Comparison of ENCODE assay signal across 14 cellular contexts in the genomic region with DNA sequence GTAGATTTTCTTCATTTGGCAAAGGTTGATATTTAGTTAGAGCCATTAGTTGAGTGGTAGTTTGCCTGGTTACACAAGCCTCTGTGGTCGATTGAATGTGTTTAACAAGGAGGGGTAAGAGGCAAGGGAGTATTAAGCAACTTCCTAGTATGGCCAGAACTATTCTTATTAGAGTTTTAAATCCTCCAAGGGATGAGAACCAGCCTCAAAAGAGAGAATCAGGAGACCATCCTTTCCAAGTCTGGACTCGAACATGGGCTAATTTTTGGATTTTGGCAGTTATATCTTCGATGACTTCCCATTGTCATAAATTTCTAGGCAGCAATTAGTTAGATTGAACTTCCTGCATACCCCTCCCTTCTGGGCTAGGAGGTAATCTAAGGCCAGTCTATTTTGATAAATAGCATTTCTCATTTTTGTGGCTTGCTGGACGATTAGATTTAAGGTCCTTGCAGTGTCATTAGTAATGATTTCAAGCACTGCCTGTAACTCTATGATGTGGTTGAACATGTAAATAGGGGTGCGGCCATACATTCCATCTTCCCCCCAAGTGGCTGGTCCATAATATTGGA.
DNase-seq lines count a peak whose midpoint lies in the region; ATAC-seq and TF ChIP-seq lines count a peak whose summit lies in the region.
"Had no signal": no experiment of that assay in that cellular context is flagged by ENCODE, and none has a peak within 500 bp of the region (broad histone marks: within the 10 kb centered on the region; RNA-seq: fewer than 3 reads in every experiment).

No MANE protein-coding gene starts in this region.

- TF ChIP-seq CTCF in PC-9 (conservative IDR thresholded peaks at IDR 0.05) (no peak), fibroblast of the aortic adventitia (IDR thresholded peaks at IDR 0.05; ENCODE audit: insufficient read depth, low read length) (no peak), ovary (IDR thresholded peaks at IDR 0.05) (no peak)
- TF ChIP-seq CTCF in activated CD8-positive, alpha-beta T cell treated with anti-CD3 and anti-CD28 coated beads for 36 hours (IDR thresholded peaks at IDR 0.05): no peak

- POLR2A ChIA-PET in PC-9 (lab: Charles Lee; ENCODE audit: unreplicated experiment): interaction anchor here (0.7 kb wide), 1 partner anchor 133 kb away, joined by 4 read pairs; no protein-coding TSS in a partner anchor
- POLR2A ChIA-PET in activated CD8-positive, alpha-beta T cell treated with anti-CD3 and anti-CD28 coated beads for 36 hours (lab: Charles Lee): no interaction called here

- no peak overlapping the region for H3K9ac ChIP-seq in BLaER1 treated with 17β-estradiol and CSF1 and Interleukin-3, amounts not matched to agents 10 nM and 100 nM

- no peak overlapping the region for H3K4me3 ChIP-seq in BLaER1 treated with 17β-estradiol and CSF1 and Interleukin-3, amounts not matched to agents 10 nM and 100 nM
- no peak overlapping the region for H3K4me3 ChIP-seq in PC-9
- no peak overlapping the region for H3K4me3 ChIP-seq in fibroblast of the aortic adventitia (ENCODE audit: low read depth, low read length)
- H3K4me3 ChIP-seq in ovary: no peak overlapping the region
- H3K4me3 ChIP-seq: colonic mucosa had no signal

- in situ Hi-C loops in ACHN (cut with HindIII; ENCODE audit: low pct_ligation_motif_present, low pct_unique_long_range_greater_than_20kb, low sequenced_read_pairs): no loop called here

- H3K27ac Mint-ChIP-seq in activated CD8-positive, alpha-beta T cell treated with anti-CD3 and anti-CD28 coated beads for 36 hours: no peak overlapping the region
- H3K27ac Mint-ChIP-seq: activated T-helper 1 cell treated with anti-CD3 and anti-CD28 coated beads, Interleukin-12 subunit alpha, Interleukin-12 subunit beta, Interleukin-2, Interleukin-4 antibody, amounts not matched to agents 30 ng/mL and 10 ng/mL and 1 ng/mL, durations not matched to agents 14 hours and 24 hours and 36 hours had no signal

- no peak for TF ChIP-seq EP300 in ovary (IDR thresholded peaks at IDR 0.05)

- CTCF ChIA-PET in PC-9 (lab: Charles Lee): interaction anchor here (0.7 to 1.0 kb wide), 2 partner anchors 118 to 584 kb away, joined by 3 read pairs; no protein-coding TSS in a partner anchor
- CTCF ChIA-PET in activated CD8-positive, alpha-beta T cell treated with anti-CD3 and anti-CD28 coated beads for 36 hours (lab: Charles Lee): no interaction called here

- peaks cover 35% of the 10 kb centered on the region for H3F3A ChIP-seq in PC-9 (ENCODE audit: insufficient read depth, low read depth)

- H3K79me2 ChIP-seq in PC-9 (ENCODE audit: low read depth): no peaks in the 10 kb centered on the region

- peak overlapping the region in 6 of 11 experiments; percentile 18 to 52 (median 32); a peak in 7 of 22 replicates for H3K27ac ChIP-seq in BLaER1 treated with 17β-estradiol and CSF1 and Interleukin-3, amounts not matched to agents 10 nM and 100 nM
- H3K27ac ChIP-seq in PC-9 (peak overlapping the region; percentile 70), ovary (peak overlapping the region; percentile 8 to 87)
- H3K27ac ChIP-seq: colonic mucosa had no signal

- H2AFZ ChIP-seq in PC-9: no peak overlapping the region

- DNase-seq in PC-9: peak; percentile 24 to 71
- peak; percentile 96 for DNase-seq in fibroblast of the aortic adventitia (ENCODE audit: low read depth)
- no peak for DNase-seq in ovary
- DNase-seq in ACHN: no peak
- DNase-seq in activated CD8-positive, alpha-beta T cell treated with anti-CD3 and anti-CD28 coated beads for 36 hours: no peak
- DNase-seq: CD4-positive, CD25-positive, alpha-beta regulatory T cell; colonic mucosa; NCI-H1436 treated with DMSO at 0.1 percent for 48 hours; NK-92 treated with Interleukin-12 subunit alpha and Interleukin-12 subunit beta, amount 100 ng/mL, for 24 hours; occipital lobe had no signal

- intact Hi-C loops in PC-9 (cut with micrococcal nuclease; ENCODE audit: unreplicated experiment): loop anchor here (1.0 to 10.0 kb wide), 6 partner anchors 61 to 506 kb away; no protein-coding TSS in a partner anchor
- intact Hi-C loops in ovary (cut with DNase I): no loop called here
- intact Hi-C loops in activated CD8-positive, alpha-beta T cell treated with anti-CD3 and anti-CD28 coated beads for 36 hours (cut with micrococcal nuclease): no loop called here

- peaks cover 0 to 35% (median 21%) of the 10 kb centered on the region in 10 experiments; a peak in 15 of 20 replicates for H3K4me1 ChIP-seq in BLaER1 treated with 17β-estradiol and CSF1 and Interleukin-3, amounts not matched to agents 10 nM and 100 nM
- H3K4me1 ChIP-seq in PC-9 (replicated peaks; ENCODE audit: insufficient read depth) (peaks cover 45% of the 10 kb centered on the region), ovary (ENCODE audit: insufficient read depth) (peaks cover 10% of the 10 kb centered on the region)
- H3K4me1 ChIP-seq: colonic mucosa had no signal

- peak overlapping the region in 7 of 11 experiments; percentile 8 to 46 (median 33); a peak in 10 of 22 replicates for H3K4me2 ChIP-seq in BLaER1 treated with 17β-estradiol and CSF1 and Interleukin-3, amounts not matched to agents 10 nM and 100 nM
- peak overlapping the region; percentile 18 for H3K4me2 ChIP-seq in PC-9

- no peak overlapping the region for H3K4me3 Mint-ChIP-seq in activated CD8-positive, alpha-beta T cell treated with anti-CD3 and anti-CD28 coated beads for 36 hours
- H3K4me3 Mint-ChIP-seq: activated T-helper 1 cell treated with anti-CD3 and anti-CD28 coated beads, Interleukin-12 subunit alpha, Interleukin-12 subunit beta, Interleukin-2, Interleukin-4 antibody, amounts not matched to agents 30 ng/mL and 10 ng/mL and 1 ng/mL, durations not matched to agents 14 hours and 24 hours and 36 hours had no signal

- ATAC-seq in HG02759 (IDR thresholded peaks at IDR 0.05; ENCODE audit: unreplicated experiment): no peak
- no peak for ATAC-seq in activated CD4-positive, CD25-positive, alpha-beta regulatory T cell treated with anti-CD3 and anti-CD28 coated beads, Interleukin-2, amount 50 U/mL, for 24 hours
- no peak for ATAC-seq in activated CD8-positive, alpha-beta T cell treated with anti-CD3 and anti-CD28 coated beads for 36 hours

- H3K36me3 ChIP-seq in BLaER1 treated with 17β-estradiol and CSF1 and Interleukin-3, amounts not matched to agents 10 nM and 100 nM: no peaks in the 10 kb centered on the region
- no peaks in the 10 kb centered on the region; the same call in 1 of the 2 replicates for H3K36me3 ChIP-seq in PC-9 (ENCODE audit: low read depth)
- no peaks in the 10 kb centered on the region for H3K36me3 ChIP-seq in ovary
- H3K36me3 ChIP-seq: colonic mucosa had no signal

- no peaks in the 10 kb centered on the region for H3K27me3 Mint-ChIP-seq in activated CD8-positive, alpha-beta T cell treated with anti-CD3 and anti-CD28 coated beads for 36 hours
- H3K27me3 Mint-ChIP-seq: CD4-positive, CD25-positive, alpha-beta regulatory T cell had no signal

- no peaks in the 10 kb centered on the region for H3K4me1 Mint-ChIP-seq in activated CD8-positive, alpha-beta T cell treated with anti-CD3 and anti-CD28 coated beads for 36 hours (ENCODE audit: low read depth)
- H3K4me1 Mint-ChIP-seq: CD4-positive, CD25-positive, alpha-beta regulatory T cell had no signal

- TF ChIP-seq POLR2A in ovary (IDR thresholded peaks at IDR 0.05): no peak

- peaks cover 0 to 3% (median 0%) of the 10 kb centered on the region in 11 experiments; a peak in 2 of 22 replicates for H3K9me3 ChIP-seq in BLaER1 treated with 17β-estradiol and CSF1 and Interleukin-3, amounts not matched to agents 10 nM and 100 nM (replicated peaks in 1 of 11)
- H3K9me3 ChIP-seq in PC-9 (ENCODE audit: insufficient read depth, low read depth) (peaks cover 14% of the 10 kb centered on the region), ovary (no peaks in the 10 kb centered on the region)
- H3K9me3 ChIP-seq: colonic mucosa had no signal

- H3K27me3 ChIP-seq in BLaER1 treated with 17β-estradiol and CSF1 and Interleukin-3, amounts not matched to agents 10 nM and 100 nM: no peaks in the 10 kb centered on the region
- H3K27me3 ChIP-seq in PC-9 (ENCODE audit: insufficient read depth, low read depth) (no peaks in the 10 kb centered on the region), ovary (no peaks in the 10 kb centered on the region)
- H3K27me3 ChIP-seq: colonic mucosa had no signal

- 17 to 26% (median 23%) methylated on average over 5 of the region's 5 CpGs for WGBS in ovary, 3 donors

- no peaks in the 10 kb centered on the region for H3K9me2 ChIP-seq in PC-9 (ENCODE audit: insufficient read depth)

- no peaks in the 10 kb centered on the region for H4K20me1 ChIP-seq in BLaER1 treated with 17β-estradiol and CSF1 and Interleukin-3, amounts not matched to agents 10 nM and 100 nM
- no peaks in the 10 kb centered on the region for H4K20me1 ChIP-seq in PC-9 (ENCODE audit: insufficient read depth)

- peaks cover 2% of the 10 kb centered on the region for H3K9me3 Mint-ChIP-seq in activated CD8-positive, alpha-beta T cell treated with anti-CD3 and anti-CD28 coated beads for 36 hours
- H3K9me3 Mint-ChIP-seq: activated T-helper 1 cell treated with anti-CD3 and anti-CD28 coated beads, Interleukin-12 subunit alpha, Interleukin-12 subunit beta, Interleukin-2, Interleukin-4 antibody, amounts not matched to agents 30 ng/mL and 10 ng/mL and 1 ng/mL, durations not matched to agents 14 hours and 24 hours and 36 hours had no signal

- no TSS peak for BruUV-seq in PC-9 (replicated peaks; lab: Mats Ljungman, UMichigan)

- H3K36me3 Mint-ChIP-seq in activated CD8-positive, alpha-beta T cell treated with anti-CD3 and anti-CD28 coated beads for 36 hours (ENCODE audit: low read depth): no peaks in the 10 kb centered on the region
- H3K36me3 Mint-ChIP-seq: CD4-positive, CD25-positive, alpha-beta regulatory T cell had no signal

Comparison
In these comparisons a context has a peak if more than half of its experiments do, and no peak if none do; other contexts are left out.
1. DNase-seq: peak in PC-9 (2 of 2) and fibroblast of the aortic adventitia (single experiment); none in ovary (0 of 5), ACHN (single experiment) and activated CD8-positive, alpha-beta T cell treated with anti-CD3 and anti-CD28 coated beads for 36 hours (single experiment).
2. Peak in every context shown above with its lines, with median percentiles within 50 percentile points of each other: H3K27ac ChIP-seq.